In the genomic region with DNA sequence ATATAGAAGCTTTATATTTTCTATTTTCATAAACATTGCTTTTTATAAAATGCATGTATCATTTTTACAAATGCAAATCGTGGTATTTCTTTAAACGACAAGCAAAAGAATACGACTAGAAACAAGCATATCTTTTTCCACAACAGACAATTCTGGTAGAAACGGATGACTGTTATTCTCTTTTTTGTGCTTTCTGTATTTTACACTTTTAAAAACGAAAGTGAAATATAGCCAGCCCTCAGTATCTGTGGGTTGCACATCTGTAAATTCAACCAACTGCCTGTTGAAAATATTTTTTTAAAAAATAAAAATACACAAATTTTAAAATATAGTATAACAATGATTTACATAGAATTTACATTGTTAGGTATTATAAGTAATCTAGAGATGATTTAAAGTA, we compare ENCODE assay signal across 21 cellular contexts.
A peak's percentile ranks its signal among the peaks of the same experiment; 100 is the strongest.
DNase-seq lines count a peak whose midpoint lies in the region; ATAC-seq, FAIRE-seq and TF ChIP-seq lines count a peak whose summit lies in the region.
"Had no signal": no experiment of that assay in that cellular context is flagged by ENCODE, and none has a peak within 500 bp of the region (broad histone marks: within the 10 kb centered on the region; RNA-seq: fewer than 3 reads in every experiment).

No MANE protein-coding gene starts in this region.

- 82 to 92% methylated on average over 5 of the region's 5 CpGs for WGBS in lower leg skin, 2 donors

- ATAC-seq in activated CD4-positive, alpha-beta T cell treated with anti-CD3 and anti-CD28 coated beads for 36 hours: peak; percentile 71
- peak; percentile 57 for ATAC-seq in GM21576 (IDR thresholded peaks at IDR 0.05; ENCODE audit: unreplicated experiment)
- ATAC-seq in HG03378 (IDR thresholded peaks at IDR 0.05; ENCODE audit: unreplicated experiment): peak; percentile 60
- ATAC-seq: body of pancreas; left colon; stimulated activated naive B cell treated with anti-CD40 and anti-IgM and Interleukin-4, amounts not matched to agents 10 μg/mL and 1 μg/mL and 100 μg/mL, for 72 hours; upper lobe of right lung had no signal

- no peak overlapping the region for H3K4me3 Mint-ChIP-seq in activated CD4-positive, alpha-beta T cell treated with anti-CD3 and anti-CD28 coated beads for 36 hours
- H3K4me3 Mint-ChIP-seq in neural progenitor cell: no peak overlapping the region
- H3K4me3 Mint-ChIP-seq: activated CD4-positive, alpha-beta memory T cell treated with anti-CD3 and anti-CD28 coated beads, Interleukin-2, amount 10 ng/mL, durations not matched to agents 7 days and 5 days; stimulated activated naive B cell treated with anti-CD40 and anti-IgM and Interleukin-4, amounts not matched to agents 10 μg/mL and 1 μg/mL and 100 μg/mL, for 72 hours had no signal

- H3K27ac ChIP-seq in neural progenitor cell: no peak overlapping the region
- H3K27ac ChIP-seq: body of pancreas, C4-2B, dorsolateral prefrontal cortex, ovary, SJSA1, skin epidermis, upper lobe of right lung had no signal

- FAIRE-seq in islet of Langerhans (lab: Jason Lieb, UNC): peak; percentile 43

- H3K27me3 Mint-ChIP-seq in activated CD4-positive, alpha-beta T cell treated with anti-CD3 and anti-CD28 coated beads for 36 hours: no peaks in the 10 kb centered on the region
- H3K27me3 Mint-ChIP-seq in neural progenitor cell (ENCODE audit: insufficient read depth, low read depth): no peaks in the 10 kb centered on the region
- H3K27me3 Mint-ChIP-seq: activated CD4-positive, alpha-beta memory T cell treated with anti-CD3 and anti-CD28 coated beads, Interleukin-2, amount 10 ng/mL, durations not matched to agents 7 days and 5 days; stimulated activated naive B cell treated with anti-CD40 and anti-IgM and Interleukin-4, amounts not matched to agents 10 μg/mL and 1 μg/mL and 100 μg/mL, for 72 hours had no signal

- intact Hi-C loops in activated CD4-positive, alpha-beta T cell treated with anti-CD3 and anti-CD28 coated beads for 36 hours (cut with DNase I, micrococcal nuclease): no loop called here
- intact Hi-C loops in lower leg skin (cut with DNase I; ENCODE audit: low total_unique reads): no loop called here

- H3K4me3 ChIP-seq in neural progenitor cell: no peak overlapping the region
- H3K4me3 ChIP-seq in lower leg skin (ENCODE audit: low read depth, poor library complexity, severe bottlenecking): no peak overlapping the region
- H3K4me3 ChIP-seq: body of pancreas, dorsolateral prefrontal cortex, ovary, SJSA1, skin epidermis, upper lobe of right lung had no signal

- TF ChIP-seq CTCF in neural progenitor cell (IDR thresholded peaks at IDR 0.05) (no peak), lower leg skin (IDR thresholded peaks at IDR 0.05) (no peak)

- no peak overlapping the region for H3K27ac Mint-ChIP-seq in activated CD4-positive, alpha-beta T cell treated with anti-CD3 and anti-CD28 coated beads for 36 hours
- H3K27ac Mint-ChIP-seq in neural progenitor cell: no peak overlapping the region
- H3K27ac Mint-ChIP-seq: activated CD4-positive, alpha-beta memory T cell treated with anti-CD3 and anti-CD28 coated beads, Interleukin-2, amount 10 ng/mL, durations not matched to agents 7 days and 5 days; stimulated activated naive B cell treated with anti-CD40 and anti-IgM and Interleukin-4, amounts not matched to agents 10 μg/mL and 1 μg/mL and 100 μg/mL, for 72 hours had no signal

- POLR2A ChIA-PET in activated CD4-positive, alpha-beta T cell treated with anti-CD3 and anti-CD28 coated beads for 36 hours (lab: Charles Lee): no interaction called here

- H3K4me1 ChIP-seq in neural progenitor cell: peaks cover 35% of the 10 kb centered on the region
- H3K4me1 ChIP-seq: body of pancreas, SJSA1, upper lobe of right lung had no signal

- no peak overlapping the region for H3K9ac ChIP-seq in neural progenitor cell

- no peak overlapping the region for H3K4me2 ChIP-seq in neural progenitor cell

- TF ChIP-seq POLR2A in lower leg skin (IDR thresholded peaks at IDR 0.05): no peak

- DNase-seq in activated CD4-positive, alpha-beta T cell treated with anti-CD3 and anti-CD28 coated beads for 36 hours: no peak
- no peak for DNase-seq in activated CD4-positive, alpha-beta T cell treated with anti-CD3 and anti-CD28 coated beads for 4 hours
- no peak for DNase-seq in inferior parietal cortex (ENCODE audit: extremely low spot score)
- no peak for DNase-seq in neural progenitor cell (ENCODE audit: low spot score)
- no peak for DNase-seq in lower leg skin (ENCODE audit: low spot score in 2 of 2)
- DNase-seq: 8988T; activated CD4-positive, alpha-beta memory T cell treated with anti-CD3 and anti-CD28 coated beads, Interleukin-2, amount 10 ng/mL, durations not matched to agents 7 days and 5 days; activated gamma-delta T cell treated with Interleukin-2 at 50 U/mL for 16 hours; body of pancreas; dorsolateral prefrontal cortex; left colon; NK-92 treated with Interleukin-12 subunit alpha and Interleukin-12 subunit beta, amount 100 ng/mL, for 24 hours; ovary; stimulated activated naive B cell treated with anti-CD40 and anti-IgM and Interleukin-4, amounts not matched to agents 10 μg/mL and 1 μg/mL and 100 μg/mL, for 72 hours; upper lobe of right lung had no signal

- H3K27me3 ChIP-seq in neural progenitor cell: no peaks in the 10 kb centered on the region
- H3K27me3 ChIP-seq: body of pancreas, dorsolateral prefrontal cortex, ovary, SJSA1, upper lobe of right lung had no signal

- no peaks in the 10 kb centered on the region for H3K36me3 Mint-ChIP-seq in activated CD4-positive, alpha-beta T cell treated with anti-CD3 and anti-CD28 coated beads for 36 hours (ENCODE audit: low read depth)
- H3K36me3 Mint-ChIP-seq in neural progenitor cell: peaks cover 38% of the 10 kb centered on the region
- H3K36me3 Mint-ChIP-seq: stimulated activated naive B cell treated with anti-CD40 and anti-IgM and Interleukin-4, amounts not matched to agents 10 μg/mL and 1 μg/mL and 100 μg/mL, for 72 hours had no signal

- peaks cover 56% of the 10 kb centered on the region for H3K79me2 ChIP-seq in neural progenitor cell (ENCODE audit: low read depth)

- H3K36me3 ChIP-seq in neural progenitor cell: peaks cover 28% of the 10 kb centered on the region
- H3K36me3 ChIP-seq: ovary, SJSA1, upper lobe of right lung had no signal

- peaks cover 87% of the 10 kb centered on the region for H4K20me1 ChIP-seq in neural progenitor cell (ENCODE audit: low read depth)

- no peaks in the 10 kb centered on the region for H3K9me3 Mint-ChIP-seq in activated CD4-positive, alpha-beta T cell treated with anti-CD3 and anti-CD28 coated beads for 36 hours (ENCODE audit: low read depth)
- H3K9me3 Mint-ChIP-seq in neural progenitor cell: no peaks in the 10 kb centered on the region
- H3K9me3 Mint-ChIP-seq: activated CD4-positive, alpha-beta memory T cell treated with anti-CD3 and anti-CD28 coated beads, Interleukin-2, amount 10 ng/mL, durations not matched to agents 7 days and 5 days; stimulated activated naive B cell treated with anti-CD40 and anti-IgM and Interleukin-4, amounts not matched to agents 10 μg/mL and 1 μg/mL and 100 μg/mL, for 72 hours had no signal

- no peaks in the 10 kb centered on the region for H3K9me3 ChIP-seq in neural progenitor cell (ENCODE audit: low read depth)
- H3K9me3 ChIP-seq: body of pancreas, ovary, SJSA1, upper lobe of right lung had no signal

- no peak overlapping the region for H2AFZ ChIP-seq in neural progenitor cell (replicated peaks)

- CTCF ChIA-PET in activated CD4-positive, alpha-beta T cell treated with anti-CD3 and anti-CD28 coated beads for 36 hours (lab: Charles Lee): no interaction called here

- H3K4me1 Mint-ChIP-seq in activated CD4-positive, alpha-beta T cell treated with anti-CD3 and anti-CD28 coated beads for 36 hours: peaks cover 3% of the 10 kb centered on the region
- peaks cover 59% of the 10 kb centered on the region for H3K4me1 Mint-ChIP-seq in neural progenitor cell

- peaks cover 55% of the 10 kb centered on the region for H3F3A ChIP-seq in neural progenitor cell (ENCODE audit: low read depth)
